Comparison of ENCODE assay signal across 23 cellular contexts in the genomic region with DNA sequence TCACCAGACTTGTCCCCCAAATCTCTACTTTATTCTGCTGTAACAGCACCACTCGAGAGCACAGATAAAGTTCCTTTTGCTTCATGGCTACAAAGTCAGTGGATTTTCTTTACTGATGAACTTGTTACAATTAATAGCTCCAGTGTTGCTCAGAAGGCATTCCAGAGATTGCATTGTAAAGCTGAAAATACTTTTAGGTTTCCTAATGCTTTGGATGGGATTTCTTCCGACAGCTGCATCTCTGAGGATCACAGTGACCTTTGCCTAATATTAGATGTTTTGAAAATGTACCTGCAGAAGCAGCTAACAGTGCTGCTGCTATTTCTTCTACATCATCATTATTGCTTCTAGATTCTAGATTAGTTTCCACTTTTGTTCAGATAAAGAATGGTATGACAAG. TPM values are rescaled to one million over a fixed set of nuclear protein-coding genes. Genes with fewer than 3 reads are reported as not detected.
"Had no signal": no experiment of that assay in that cellular context is flagged by ENCODE, and none has a peak within 500 bp of the region (broad histone marks: within the 10 kb centered on the region; RNA-seq: fewer than 3 reads in every experiment).

No MANE protein-coding gene starts in this region.

- H3K27ac Mint-ChIP-seq: activated CD8-positive, alpha-beta T cell treated with anti-CD3 and anti-CD28 coated beads for 36 hours; activated naive CD4-positive, alpha-beta T cell treated with anti-CD3 and anti-CD28 coated beads, Interleukin-2, amount 50 U/mL, for 24 hours; T-helper 1 cell treated with Interleukin-12 subunit alpha and Interleukin-12 subunit beta and Interleukin-4 antibody, amounts not matched to agents 30 μg/mL and 1 μg/mL, for 36 hours had no signal

- H3K4me3 Mint-ChIP-seq: activated CD8-positive, alpha-beta T cell treated with anti-CD3 and anti-CD28 coated beads for 36 hours; activated naive CD4-positive, alpha-beta T cell treated with anti-CD3 and anti-CD28 coated beads, Interleukin-2, amount 50 U/mL, for 24 hours; T-helper 1 cell treated with Interleukin-12 subunit alpha and Interleukin-12 subunit beta and Interleukin-4 antibody, amounts not matched to agents 30 μg/mL and 1 μg/mL, for 36 hours had no signal

- H3K27ac ChIP-seq: brain microvascular endothelial cell, Peyer's patch, SJSA1 had no signal

- H3K4me1 ChIP-seq: Peyer's patch had no signal

- H3K36me3 Mint-ChIP-seq: activated naive CD4-positive, alpha-beta T cell treated with anti-CD3 and anti-CD28 coated beads, Interleukin-2, amount 50 U/mL, for 24 hours had no signal

- H3K4me1 Mint-ChIP-seq: activated naive CD4-positive, alpha-beta T cell treated with anti-CD3 and anti-CD28 coated beads, Interleukin-2, amount 50 U/mL, for 24 hours had no signal

- H3K9me3 Mint-ChIP-seq: activated CD8-positive, alpha-beta T cell treated with anti-CD3 and anti-CD28 coated beads for 36 hours; activated naive CD4-positive, alpha-beta T cell treated with anti-CD3 and anti-CD28 coated beads, Interleukin-2, amount 50 U/mL, for 24 hours; T-helper 1 cell treated with Interleukin-12 subunit alpha and Interleukin-12 subunit beta and Interleukin-4 antibody, amounts not matched to agents 30 μg/mL and 1 μg/mL, for 36 hours had no signal

- H3K27me3 ChIP-seq: brain microvascular endothelial cell, Peyer's patch, SJSA1 had no signal

- H3K4me3 ChIP-seq: Peyer's patch, SJSA1 had no signal

- H3K36me3 ChIP-seq: SJSA1 had no signal

- DNase-seq: activated CD4-positive, alpha-beta T cell treated with anti-CD3 and anti-CD28 coated beads for 4 hours; activated CD8-positive, alpha-beta memory T cell treated with anti-CD3 and anti-CD28 coated beads, Interleukin-2, amount 50 U/mL, for 48 hours; activated CD8-positive, alpha-beta T cell treated with anti-CD3 and anti-CD28 coated beads for 36 hours; activated effector memory CD4-positive, alpha-beta T cell treated with Interleukin-2 at 50 U/mL for 16 hours; activated naive CD4-positive, alpha-beta T cell; activated T-cell treated with anti-CD3 and anti-CD28 coated beads, Interleukin-2, amount 50 U/mL, for 1 hour; amygdala; brain microvascular endothelial cell; cerebellar nuclear complex; Kasumi-1; KBM-7; NCI-H1092 treated with DMSO at 0.1 percent for 48 hours; NCI-H1417 treated with DMSO at 0.1 percent for 48 hours; NCI-H1694; NCI-H2029; NCI-H510A treated with DMSO at 0.1 percent for 48 hours; Peyer's patch; SHP77 had no signal

- ATAC-seq: activated CD4-positive, CD25-positive, alpha-beta regulatory T cell treated with anti-CD3 and anti-CD28 coated beads, Interleukin-2, amount 50 U/mL, for 24 hours; activated CD8-positive, alpha-beta T cell treated with anti-CD3 and anti-CD28 coated beads for 36 hours had no signal

- H3K9me3 ChIP-seq: Peyer's patch, SJSA1 had no signal

RNA-seq across cellular contexts. Expression of a gene that starts 58.8 kb away (rescaled TPM):
- total RNA-seq: activated CD8-positive, alpha-beta T cell treated with anti-CD3 and anti-CD28 coated beads for 36 hours; cardiac septum had no signal
